Comparison of ENCODE assay signal across 9 cellular contexts in genomic region chr19:6138511-6138910, GRCh38. TPM values are rescaled to one million over a fixed set of nuclear protein-coding genes. Genes with fewer than 3 reads are reported as not detected.
"Had no signal": no experiment of that assay in that cellular context is flagged by ENCODE, and none has a peak within 500 bp of the region (broad histone marks: within the 10 kb centered on the region; RNA-seq: fewer than 3 reads in every experiment).

No MANE protein-coding gene starts in this region.

- H3K4me3 ChIP-seq: GM12878 had no signal

- FAIRE-seq: G401.6, GM12878, GM12891, GM12892, GM18507, GM19239 had no signal

- ATAC-seq: GM12878 had no signal

- DNase-seq: GDM1, GF-D8 had no signal

RNA-seq across cellular contexts. Expression of gene ACSBG2, which starts 3.0 kb away (rescaled TPM):
- total RNA-seq: G401 had no signal
